In genomic region chr10:14707441-14707840, GRCh38 we compare ENCODE assay signal across 2 cellular contexts.
TF ChIP-seq lines count a peak whose summit lies in the region.

No MANE protein-coding gene starts in this region.

TF ChIP-seq in SK-N-SH, 30 proteins besides CTCF, POLR2A, EP300 and RAD21 (continued from another document):
- TF ChIP-seq IRF3 (IDR thresholded peaks at IDR 0.05; ENCODE audit: low read depth, low read length) (no peak), TEAD4 (IDR thresholded peaks at IDR 0.05; ENCODE audit: borderline replicate concordance, insufficient read depth) (no peak), FOXJ3 (CRISPR knock-in tag; IDR thresholded peaks at IDR 0.05) (no peak), POLR2AphosphoS5 (IDR thresholded peaks at IDR 0.05; ENCODE audit: low read depth, low read length) (no peak)

TF ChIP-seq in HEK293T, 16 proteins besides CTCF, POLR2A, EP300 and RAD21 (continued from another document):
- TF ChIP-seq FOXK2 (IDR thresholded peaks at IDR 0.05): no peak
- TF ChIP-seq FOXA1 (IDR thresholded peaks at IDR 0.05): no peak
- TF ChIP-seq TARDBP (IDR thresholded peaks at IDR 0.05): no peak
- TF ChIP-seq CTBP1 (IDR thresholded peaks at IDR 0.05; ENCODE audit: borderline replicate concordance): no peak
- no peak for TF ChIP-seq NFRKB (IDR thresholded peaks at IDR 0.05)
- TF ChIP-seq PKNOX1 (IDR thresholded peaks at IDR 0.05): no peak
- TF ChIP-seq SP1 (IDR thresholded peaks at IDR 0.05): no peak
- TF ChIP-seq BHLHE40 (IDR thresholded peaks at IDR 0.05; ENCODE audit: borderline replicate concordance): no peak
- TF ChIP-seq SUZ12 (IDR thresholded peaks at IDR 0.05): no peak
TF ChIP-seq in HEK293T: peak in this region for 0.
